ENCODE assay signal across 8 cellular contexts in genomic region chr1:172328266-172328665, GRCh38.
"Had no signal": no experiment of that assay in that cellular context is flagged by ENCODE, and none has a peak within 500 bp of the region (broad histone marks: within the 10 kb centered on the region; RNA-seq: fewer than 3 reads in every experiment).

No MANE protein-coding gene starts in this region.

- DNase-seq: GM23248, GOT3, H7, IMR-90, KBM-7 had no signal

- H3K9ac ChIP-seq: GM23248 had no signal

- H3K9me3 ChIP-seq: HAP-1 had no signal

- H3K4me1 ChIP-seq: HAP-1 had no signal

- ATAC-seq: HCT116 had no signal

- H3K27ac ChIP-seq: GM23248 had no signal

- H3K36me3 ChIP-seq: HAP-1 had no signal

- FAIRE-seq: HTR-8/SVneo had no signal

- H2AFZ ChIP-seq: GM23248 had no signal

- H3K4me3 ChIP-seq: GM23248, HAP-1 had no signal
